Comparison of ENCODE assay signal across 8 cellular contexts in the genomic region with DNA sequence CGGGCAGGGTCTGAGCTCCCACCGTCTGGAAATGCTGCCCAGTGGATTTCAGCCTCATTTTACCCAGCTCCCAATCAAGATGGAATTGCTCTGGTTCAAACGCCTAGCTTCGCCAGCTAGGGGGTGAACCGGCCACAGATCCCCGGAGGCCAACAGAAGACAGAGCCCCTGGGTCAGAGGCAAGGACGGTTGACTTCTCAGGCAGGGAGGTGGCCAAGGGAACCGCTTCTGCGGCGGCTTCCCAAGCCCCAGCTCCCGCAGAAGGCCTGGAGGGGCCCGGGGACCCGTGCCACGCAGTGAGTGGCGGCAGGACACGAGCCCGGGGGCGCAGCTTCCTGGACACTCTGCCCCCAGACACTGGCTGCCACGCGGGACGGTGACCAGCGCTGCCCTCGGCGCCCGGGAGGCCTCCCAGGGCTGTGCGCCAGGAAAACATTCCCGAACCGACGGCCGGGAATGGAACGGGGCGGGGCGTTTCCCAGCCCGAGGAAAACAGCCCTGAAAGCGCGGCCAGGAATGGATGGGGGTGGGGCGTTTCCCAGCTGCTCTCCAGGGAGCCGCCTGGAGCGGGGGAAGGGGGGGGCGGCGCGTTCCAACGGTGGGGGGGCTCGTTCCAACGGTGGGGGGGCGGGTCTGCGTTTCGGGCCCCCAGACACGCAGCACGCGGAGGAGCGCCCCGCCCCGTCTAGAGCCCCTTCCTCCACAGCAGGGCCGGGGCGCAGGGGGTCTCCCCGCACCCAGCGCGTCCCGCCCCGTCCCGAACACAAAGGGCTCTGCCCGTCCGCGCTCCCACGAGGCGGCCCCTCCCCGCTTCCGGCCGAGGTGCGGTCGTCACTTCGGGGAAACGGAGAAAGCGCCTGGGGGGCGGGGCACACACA. TPM values are rescaled to one million over a fixed set of nuclear protein-coding genes. Genes with fewer than 3 reads are reported as not detected.
DNase-seq lines count a peak whose midpoint lies in the region; ATAC-seq and TF ChIP-seq lines count a peak whose summit lies in the region.

No MANE protein-coding gene starts in this region.

- H3K27ac ChIP-seq in RWPE1 (peak overlapping the region; percentile 97), neuronal stem cell (replicated peaks; ENCODE audit: low read length) (peak overlapping the region; percentile 97), stomach smooth muscle (ENCODE audit: low read length) (peak overlapping the region; percentile 100)

- CTCF ChIA-PET in RWPE1 (lab: Yijun Ruan, JAX) = interaction anchor here (0.6 to 1.2 kb wide), 2 partner anchors 10 to 105 kb away, joined by 3 to 4 read pairs; no protein-coding TSS in a partner anchor

- peak overlapping the region; percentile 97 for H2BK120ac ChIP-seq in neuronal stem cell (ENCODE audit: low read depth, low read length)

- peak overlapping the region; percentile 80 for H2AK5ac ChIP-seq in neuronal stem cell (ENCODE audit: low read depth, low read length)

- DNase-seq in GF-D8 (lab: John Stamatoyannopoulos, UW) (peak; percentile 9), RWPE1 (ENCODE audit: low spot score) (peak; percentile 91), foreskin fibroblast (peak; percentile 95 to 98), neuronal stem cell (ENCODE audit: low spot score) (peak; percentile 93)
- DNase-seq in activated naive CD4-positive, alpha-beta T cell (lab: John Stamatoyannopoulos, UW) = peak; percentile 70 to 94 (median 80)

- no CpG with 5 or more reads among the region's 76 CpGs for WGBS in neuronal stem cell (ENCODE audit: extremely low coverage in 2 of 2, insufficient read length in 2 of 2, insufficient replicate concordance in 1 of 2), 2 donors

- H2BK12ac ChIP-seq in neuronal stem cell (ENCODE audit: low read length) = peak overlapping the region; percentile 98

- H3K9ac ChIP-seq in neuronal stem cell (ENCODE audit: low read depth, low read length, poor library complexity) (peak overlapping the region; percentile 92), stomach smooth muscle (ENCODE audit: low read length in 2 of 2) (peak overlapping the region; percentile 79 to 88)

- H3K79me1 ChIP-seq in neuronal stem cell (ENCODE audit: low read depth, low read length) = peaks cover 4% of the 10 kb centered on the region

- peak overlapping the region; percentile 97 for H2BK5ac ChIP-seq in neuronal stem cell (ENCODE audit: low read length)

- ATAC-seq in HG03196 (IDR thresholded peaks at IDR 0.05; ENCODE audit: unreplicated experiment) = peak; percentile 65
- ATAC-seq in HG03025 (IDR thresholded peaks at IDR 0.05; ENCODE audit: low FRiP score, unreplicated experiment) = no peak

- H3K4me3 ChIP-seq in foreskin fibroblast (ENCODE audit: low read depth in 1 of 2, low read length in 2 of 2) = peak overlapping the region; percentile 20 to 46
- peak overlapping the region; percentile 20 to 63 for H3K4me3 ChIP-seq in neuronal stem cell (ENCODE audit: low read length in 2 of 2)
- H3K4me3 ChIP-seq in stomach smooth muscle (ENCODE audit: low read length in 2 of 2) = peak overlapping the region in 1 of 2 donors; percentile 61

- H3K36me3 ChIP-seq in neuronal stem cell (replicated peaks in 1 of 2; ENCODE audit: control insufficient read depth in 2 of 2, insufficient read depth in 2 of 2, low read length in 2 of 2) (peaks cover 0 to 11% of the 10 kb centered on the region in 2 donors), stomach smooth muscle (ENCODE audit: control insufficient read depth in 2 of 2, insufficient read depth in 2 of 2, low read length in 2 of 2) (no peaks in the 10 kb centered on the region)

- H4K8ac ChIP-seq in neuronal stem cell (ENCODE audit: low read depth, low read length) = no peak overlapping the region

- peak overlapping the region; percentile 73 for H4K91ac ChIP-seq in neuronal stem cell (ENCODE audit: low read depth, low read length, poor library complexity)

- POLR2A ChIA-PET in RWPE1 (lab: Yijun Ruan, JAX; ENCODE audit: low non-redundant PET) = interaction anchor here (1.2 kb wide), 1 partner anchor 40 kb away, joined by 3 read pairs; no protein-coding TSS in a partner anchor

- no peak for TF ChIP-seq CTCF in RWPE1 (conservative IDR thresholded peaks at IDR 0.05; ENCODE audit: low read depth)
- TF ChIP-seq CTCF in foreskin fibroblast (IDR thresholded peaks at IDR 0.05; ENCODE audit: low read depth, low read length) = no peak

- peak overlapping the region; percentile 99 for H3K18ac ChIP-seq in neuronal stem cell (ENCODE audit: low read length)

- H2AFZ ChIP-seq in neuronal stem cell (ENCODE audit: low read length) = peak overlapping the region; percentile 65

- H3K4ac ChIP-seq in neuronal stem cell (ENCODE audit: low read length) = peak overlapping the region; percentile 86

- H3K9me3 ChIP-seq in neuronal stem cell (replicated peaks in 1 of 2; ENCODE audit: control insufficient read depth in 2 of 2, insufficient read depth in 1 of 2, low read depth in 1 of 2, low read length in 2 of 2) (peaks cover 11 to 23% of the 10 kb centered on the region in 2 donors), stomach smooth muscle (ENCODE audit: control insufficient read depth in 2 of 2, low read length in 2 of 2) (peaks cover 0 to 1% of the 10 kb centered on the region in 2 donors)

- peak overlapping the region; percentile 58 for H3K4me2 ChIP-seq in neuronal stem cell (ENCODE audit: insufficient read depth, low read length, poor library complexity, severe bottlenecking)

- H3K14ac ChIP-seq in neuronal stem cell (ENCODE audit: low read length) = peak overlapping the region; percentile 43

- H3K4me1 ChIP-seq in neuronal stem cell (ENCODE audit: control insufficient read depth in 2 of 2, insufficient read depth in 1 of 2, low read depth in 1 of 2, low read length in 2 of 2) (peaks cover 6 to 12% of the 10 kb centered on the region in 2 donors), stomach smooth muscle (ENCODE audit: control insufficient read depth, insufficient read depth, low read length) (peaks cover 41% of the 10 kb centered on the region)

- H2BK15ac ChIP-seq in neuronal stem cell (ENCODE audit: low read length) = peak overlapping the region; percentile 98

- H3K27me3 ChIP-seq in neuronal stem cell (ENCODE audit: control insufficient read depth in 3 of 3, insufficient read depth in 3 of 3, low read depth in 1 of 3, low read length in 3 of 3) = no peaks in the 10 kb centered on the region
- H3K27me3 ChIP-seq in stomach smooth muscle (ENCODE audit: control insufficient read depth in 1 of 2, insufficient read depth in 2 of 2, low read length in 2 of 2) = peaks cover under 1 to 1% of the 10 kb centered on the region in 2 donors

- H3K23ac ChIP-seq in neuronal stem cell (ENCODE audit: low read depth, low read length, poor library complexity) = peak overlapping the region; percentile 82

RNA-seq across cellular contexts. Expression of gene B4GALNT4, which starts 13.5 kb away (rescaled TPM):
- 87.0 TPM for polyA plus RNA-seq in neuronal stem cell (2013, experiment 1 of 2)
- polyA plus RNA-seq in neuronal stem cell (2013, experiment 2 of 2) = 87.3 TPM

RNA-seq across cellular contexts. Expression of gene IFITM3, which starts 35.2 kb away (rescaled TPM):
- 629 TPM for polyA plus RNA-seq in neuronal stem cell (2013, experiment 1 of 2)
- polyA plus RNA-seq in neuronal stem cell (2013, experiment 2 of 2) = 604 TPM

RNA-seq across cellular contexts. Expression of gene PKP3, which starts 38.2 kb away (rescaled TPM):
- polyA plus RNA-seq in neuronal stem cell (2013, experiment 1 of 2) = 0.40 TPM
- polyA plus RNA-seq in neuronal stem cell (2013, experiment 2 of 2) = 0.40 TPM

RNA-seq across cellular contexts. Expression of gene IFITM1, which starts 42.0 kb away (rescaled TPM):
- 171 TPM for polyA plus RNA-seq in neuronal stem cell (2013, experiment 1 of 2)
- polyA plus RNA-seq in neuronal stem cell (2013, experiment 2 of 2) = 162 TPM

RNA-seq across cellular contexts. Expression of gene IFITM2, which starts 48.2 kb away (rescaled TPM):
- 660 TPM for polyA plus RNA-seq in neuronal stem cell (2013, experiment 1 of 2)
- 657 TPM for polyA plus RNA-seq in neuronal stem cell (2013, experiment 2 of 2)

Comparison
In these comparisons a context has a peak if more than half of its experiments do, and no peak if none do; other contexts are left out.
1. DNase-seq: peak in every context shown above with its lines; median percentile 96 in foreskin fibroblast; 93 in neuronal stem cell; 91 in RWPE1; 80 in activated naive CD4-positive, alpha-beta T cell; 9 in GF-D8.